In genomic region chr12:96526110-96526509, GRCh38 we compare ENCODE assay signal across 1 cellular context.
TF ChIP-seq lines count a peak whose summit lies in the region.

No MANE protein-coding gene starts in this region.

TF ChIP-seq in GM12878, 131 proteins besides CTCF, POLR2A, EP300 and RAD21:
- TF ChIP-seq CBFB (IDR thresholded peaks at IDR 0.05; ENCODE audit: low read depth), result no peak
- no peak for TF ChIP-seq STAT3 (IDR thresholded peaks at IDR 0.05; ENCODE audit: low read depth, low read length)
- TF ChIP-seq TCF3 (IDR thresholded peaks at IDR 0.05; ENCODE audit: borderline replicate concordance, insufficient read depth, low read depth, low read length), result no peak
- no peak for TF ChIP-seq IKZF2 (IDR thresholded peaks at IDR 0.05)
- TF ChIP-seq ATF2 (IDR thresholded peaks at IDR 0.05; ENCODE audit: low read length), result no peak
- TF ChIP-seq POLR2AphosphoS2 (IDR thresholded peaks at IDR 0.05; ENCODE audit: low read depth, low read length), result no peak
- no peak for TF ChIP-seq ZNF24 (IDR thresholded peaks at IDR 0.05)
- TF ChIP-seq TCF7 (IDR thresholded peaks at IDR 0.05; ENCODE audit: borderline replicate concordance), result no peak
- no peak for TF ChIP-seq SPI1 (IDR thresholded peaks at IDR 0.05; ENCODE audit: borderline replicate concordance, insufficient read depth, low read depth, low read length)
- TF ChIP-seq ZNF687 (IDR thresholded peaks at IDR 0.05), result no peak
- TF ChIP-seq ZNF207 (IDR thresholded peaks at IDR 0.05; ENCODE audit: borderline replicate concordance), result no peak
- no peak for TF ChIP-seq SUPT20H (IDR thresholded peaks at IDR 0.05; ENCODE audit: borderline replicate concordance, control insufficient read depth, low read depth, low read length)
- no peak for TF ChIP-seq WRNIP1 (IDR thresholded peaks at IDR 0.05; ENCODE audit: borderline replicate concordance, low read depth, low read length)
- no peak for TF ChIP-seq TBL1XR1 (IDR thresholded peaks at IDR 0.05; ENCODE audit: low read depth, low read length)
- TF ChIP-seq SMARCA5 (IDR thresholded peaks at IDR 0.05), result no peak
